ENCODE assay signal across 9 cellular contexts in genomic region chr14:32254952-32255679, GRCh38. TPM values are rescaled to one million over a fixed set of nuclear protein-coding genes. Genes with fewer than 3 reads are reported as not detected.
DNase-seq lines count a peak whose midpoint lies in the region; ATAC-seq lines count a peak whose summit lies in the region.
"Had no signal": no experiment of that assay in that cellular context is flagged by ENCODE, and none has a peak within 500 bp of the region (broad histone marks: within the 10 kb centered on the region; RNA-seq: fewer than 3 reads in every experiment).

No MANE protein-coding gene starts in this region.

- H3K27me3 Mint-ChIP-seq in activated CD4-positive, alpha-beta T cell treated with anti-CD3 and anti-CD28 coated beads, Interleukin-2, amount 10 ng/mL, durations not matched to agents 7 days and 5 days = peaks cover 2% of the 10 kb centered on the region
- H3K27me3 Mint-ChIP-seq: stimulated activated naive CD8-positive, alpha-beta T cell treated with anti-CD3 and anti-CD28 coated beads, Interleukin-15, Interleukin-2, amounts not matched to agents 100 ng/mL and 50 ng/mL, for 24 hours had no signal

- ATAC-seq in Right ventricle myocardium inferior = peak; percentile 84
- peak; percentile 46 for ATAC-seq in HG03066 (IDR thresholded peaks at IDR 0.05; ENCODE audit: low read depth, unreplicated experiment)

- CTCF ChIA-PET in activated CD4-positive, alpha-beta T cell treated with anti-CD3 and anti-CD28 coated beads, Interleukin-2, amount 10 ng/mL, durations not matched to agents 7 days and 5 days (lab: Charles Lee) = interaction anchor here (0.6 to 1.3 kb wide), 12 partner anchors 9 to 745 kb away, joined by 3 to 6 read pairs (median 4); no protein-coding TSS in a partner anchor

- DNase-seq in Right ventricle myocardium inferior (ENCODE audit: missing footprints) = peak; percentile 66
- DNase-seq in cardiac septum (ENCODE audit: low spot score) = no peak
- peak; percentile 58 for DNase-seq in NCI-H2196 treated with DMSO at 0.1 percent for 48 hours (lab: John Stamatoyannopoulos, UW; ENCODE audit: unreplicated experiment)
- peak; percentile 68 for DNase-seq in activated CD4-positive, alpha-beta T cell treated with anti-CD3 and anti-CD28 coated beads, Interleukin-2, amount 10 ng/mL, durations not matched to agents 7 days and 5 days
- DNase-seq in effector CD8-positive, alpha-beta T cell (lab: John Stamatoyannopoulos, UW) = peak; percentile 2
- peak; percentile 71 to 73 for DNase-seq in lung microvascular endothelial cell (ENCODE audit: low read depth in 2 of 2)
- DNase-seq in stimulated activated CD4-positive, alpha-beta T cell treated with anti-CD3 and anti-CD28 coated beads, TNF-alpha, amount 100 ng/mL, for 48 hours (ENCODE audit: low read depth in 3 of 3) = peak; percentile 16 to 24 (median 22)

- POLR2A ChIA-PET in activated CD4-positive, alpha-beta T cell treated with anti-CD3 and anti-CD28 coated beads, Interleukin-2, amount 10 ng/mL, durations not matched to agents 7 days and 5 days (lab: Charles Lee) = no interaction called here

- H3K27ac Mint-ChIP-seq in activated CD4-positive, alpha-beta T cell treated with anti-CD3 and anti-CD28 coated beads, Interleukin-2, amount 10 ng/mL, durations not matched to agents 7 days and 5 days = no peak overlapping the region
- H3K27ac Mint-ChIP-seq: stimulated activated naive CD8-positive, alpha-beta T cell treated with anti-CD3 and anti-CD28 coated beads, Interleukin-15, Interleukin-2, amounts not matched to agents 100 ng/mL and 50 ng/mL, for 24 hours had no signal

- no peaks in the 10 kb centered on the region for H3K36me3 Mint-ChIP-seq in activated CD4-positive, alpha-beta T cell treated with anti-CD3 and anti-CD28 coated beads, Interleukin-2, amount 10 ng/mL, durations not matched to agents 7 days and 5 days (ENCODE audit: low read depth)

- no peak overlapping the region for H3K4me3 Mint-ChIP-seq in activated CD4-positive, alpha-beta T cell treated with anti-CD3 and anti-CD28 coated beads, Interleukin-2, amount 10 ng/mL, durations not matched to agents 7 days and 5 days
- H3K4me3 Mint-ChIP-seq: stimulated activated naive CD8-positive, alpha-beta T cell treated with anti-CD3 and anti-CD28 coated beads, Interleukin-15, Interleukin-2, amounts not matched to agents 100 ng/mL and 50 ng/mL, for 24 hours had no signal

- peaks cover 15% of the 10 kb centered on the region for H3K4me1 Mint-ChIP-seq in activated CD4-positive, alpha-beta T cell treated with anti-CD3 and anti-CD28 coated beads, Interleukin-2, amount 10 ng/mL, durations not matched to agents 7 days and 5 days

- no peaks in the 10 kb centered on the region for H3K9me3 Mint-ChIP-seq in activated CD4-positive, alpha-beta T cell treated with anti-CD3 and anti-CD28 coated beads, Interleukin-2, amount 10 ng/mL, durations not matched to agents 7 days and 5 days
- H3K9me3 Mint-ChIP-seq: stimulated activated naive CD8-positive, alpha-beta T cell treated with anti-CD3 and anti-CD28 coated beads, Interleukin-15, Interleukin-2, amounts not matched to agents 100 ng/mL and 50 ng/mL, for 24 hours had no signal

- intact Hi-C loops in Right ventricle myocardium inferior (cut with DNase I) (loop anchor here (2.0 kb wide), 2 partner anchors 52 to 306 kb away; partner anchors contain the start of genes RNU6-7 and RNU6-8), cardiac septum (cut with DNase I) (loop anchor here (2.0 to 5.0 kb wide), 4 partner anchors 53 to 744 kb away; partner anchors contain the start of genes RNU6-7 and RNU6-8)

RNA-seq across cellular contexts. Expression of gene RNU6-8, which starts 52.0 kb away (rescaled TPM):
- total RNA-seq in Right ventricle myocardium inferior (not detected), cardiac septum (not detected), lung microvascular endothelial cell (not detected in 2 replicates)
- total RNA-seq in activated CD4-positive, alpha-beta T cell treated with anti-CD3 and anti-CD28 coated beads, Interleukin-2, amount 10 ng/mL, durations not matched to agents 7 days and 5 days = not detected

RNA-seq across cellular contexts. Expression of gene RNU6-7, which starts 53.3 kb away (rescaled TPM):
- not detected for total RNA-seq in Right ventricle myocardium inferior
- not detected for total RNA-seq in cardiac septum
- total RNA-seq in activated CD4-positive, alpha-beta T cell treated with anti-CD3 and anti-CD28 coated beads, Interleukin-2, amount 10 ng/mL, durations not matched to agents 7 days and 5 days = not detected
- total RNA-seq in lung microvascular endothelial cell = not detected in 2 replicates
